Comparison of ENCODE assay signal across 8 cellular contexts in the genomic region with DNA sequence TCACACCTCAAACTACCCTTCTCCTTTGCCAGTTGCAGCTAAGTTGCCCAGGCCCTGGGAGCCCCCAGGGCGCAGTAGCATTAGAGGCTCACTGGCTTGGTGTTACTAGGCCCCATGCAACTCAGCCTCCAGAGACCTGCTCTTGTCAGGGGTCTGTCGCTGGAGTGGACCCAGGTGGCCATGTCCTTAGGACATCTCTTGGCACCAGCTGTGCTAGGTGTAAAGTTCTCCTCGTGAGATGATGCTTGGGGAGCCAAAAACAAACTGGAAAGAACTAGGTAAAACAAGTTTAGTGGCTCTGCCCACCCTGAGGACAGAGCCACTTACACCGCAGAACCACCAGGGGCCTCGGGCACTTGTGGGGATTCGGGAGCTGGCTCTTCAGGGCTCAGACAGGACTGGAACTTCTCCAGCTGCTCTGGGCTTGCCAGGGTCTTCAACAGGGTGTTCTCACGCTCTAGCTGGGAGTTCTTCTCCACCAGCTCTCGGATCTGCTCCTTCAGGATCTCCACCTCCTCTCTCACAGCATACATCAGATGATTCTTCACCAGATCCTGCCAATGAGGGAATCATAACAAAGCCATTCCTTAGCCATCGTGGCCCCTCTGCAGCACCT.
A peak's percentile ranks its signal among the peaks of the same experiment; 100 is the strongest.
DNase-seq lines count a peak whose midpoint lies in the region; ATAC-seq, FAIRE-seq and TF ChIP-seq lines count a peak whose summit lies in the region.
"Had no signal": no experiment of that assay in that cellular context is flagged by ENCODE, and none has a peak within 500 bp of the region (broad histone marks: within the 10 kb centered on the region; RNA-seq: fewer than 3 reads in every experiment).

No MANE protein-coding gene starts in this region.

- H3K36me3 ChIP-seq in Loucy (ENCODE audit: insufficient read depth, low read length) (peaks cover 34% of the 10 kb centered on the region), adipocyte (ENCODE audit: control insufficient read depth, insufficient read depth, low read length, severe bottlenecking) (peaks cover 25% of the 10 kb centered on the region), keratinocyte (ENCODE audit: control insufficient read depth in 2 of 2, extremely low read depth in 1 of 2, insufficient read depth in 2 of 2, low read length in 2 of 2) (peaks cover 0 to 16% of the 10 kb centered on the region in 2 experiments), stomach smooth muscle (ENCODE audit: control insufficient read depth in 2 of 2, insufficient read depth in 2 of 2, low read length in 2 of 2) (peaks cover 13% of the 10 kb centered on the region in 2 donors)

- H3K9me1 ChIP-seq in keratinocyte (ENCODE audit: control insufficient read depth, extremely low read depth, insufficient read depth, low read length) = no peaks in the 10 kb centered on the region

- FAIRE-seq in keratinocyte (lab: Jason Lieb, UNC) = no peak
- FAIRE-seq in GM19239 (lab: Jason Lieb, UNC) = no peak
- FAIRE-seq: endometrium had no signal

- H3K9ac ChIP-seq in Loucy (ENCODE audit: low read depth, low read length, poor library complexity, severe bottlenecking) = peak overlapping the region; percentile 99
- peak overlapping the region; percentile 98 for H3K9ac ChIP-seq in adipocyte (ENCODE audit: low read length)
- H3K9ac ChIP-seq in keratinocyte (ENCODE audit: control insufficient read depth, extremely low read depth, insufficient read depth, low read length) = peak overlapping the region; percentile 90
- H3K9ac ChIP-seq in stomach smooth muscle (ENCODE audit: low read length in 2 of 2) = peak overlapping the region; percentile 92 to 95

- dilution Hi-C loops in keratinocyte (cut with MboI; ENCODE audit: extremely low pct_ligation_motif_present, low sequenced_read_pairs) = no loop called here

- TF ChIP-seq CTCF in Loucy (conservative IDR thresholded peaks at IDR 0.05; ENCODE audit: low read length) (peak; percentile 40), keratinocyte (optimal IDR thresholded peaks at IDR 0.05 in 1 of 3, IDR thresholded peaks at IDR 0.05 in 1 of 3, conservative IDR thresholded peaks at IDR 0.05 in 1 of 3; ENCODE audit: extremely low read depth in 1 of 3, insufficient read depth in 2 of 3, low read length in 3 of 3) (no peak)

- H3K4me2 ChIP-seq in Loucy (ENCODE audit: low read depth, low read length, poor library complexity, severe bottlenecking) (peak overlapping the region; percentile 99), keratinocyte (ENCODE audit: control insufficient read depth, extremely low read depth, insufficient read depth, low read depth, low read length) (peak overlapping the region; percentile 75)

- H3K4me3 ChIP-seq in Loucy (ENCODE audit: low read length, poor library complexity, severe bottlenecking) (peak overlapping the region; percentile 97), adipocyte (ENCODE audit: low read length) (peak overlapping the region; percentile 91), keratinocyte (ENCODE audit: control insufficient read depth in 2 of 3, extremely low read depth in 1 of 3, insufficient read depth in 2 of 3, low read depth in 1 of 3, low read length in 3 of 3) (no peak overlapping the region), stomach smooth muscle (ENCODE audit: low read length in 2 of 2) (peak overlapping the region; percentile 83 to 92)

- peaks cover 19% of the 10 kb centered on the region for H3F3A ChIP-seq in Loucy (ENCODE audit: low read depth)

- H4K20me1 ChIP-seq in Loucy (ENCODE audit: insufficient read depth, low read length, poor library complexity, severe bottlenecking) (peaks cover 33% of the 10 kb centered on the region), keratinocyte (ENCODE audit: control insufficient read depth, extremely low read depth, insufficient read depth, low read length) (no peaks in the 10 kb centered on the region)

- H3K27me3 ChIP-seq in Loucy (ENCODE audit: insufficient read depth, low read length, poor library complexity, severe bottlenecking) (peaks cover 13% of the 10 kb centered on the region), adipocyte (replicated peaks; ENCODE audit: control insufficient read depth, insufficient read depth, low read length) (peaks cover 13% of the 10 kb centered on the region), keratinocyte (ENCODE audit: control insufficient read depth, extremely low read depth, insufficient read depth, low read length) (no peaks in the 10 kb centered on the region), stomach smooth muscle (ENCODE audit: control insufficient read depth in 1 of 2, insufficient read depth in 2 of 2, low read length in 2 of 2) (peaks cover 0 to 15% of the 10 kb centered on the region in 2 donors)

- DNase-seq in adipocyte (ENCODE audit: low read depth) (peak; percentile 45), keratinocyte (ENCODE audit: low read depth, low spot score) (no peak), GM19239 (ENCODE audit: insufficient read length, low spot score) (no peak), hepatic stellate cell (ENCODE audit: low spot score) (no peak)

- H2AFZ ChIP-seq in Loucy (ENCODE audit: low read length) = no peak overlapping the region
- no peak overlapping the region for H2AFZ ChIP-seq in keratinocyte (ENCODE audit: control insufficient read depth, low read length)

- H3K79me2 ChIP-seq in Loucy (ENCODE audit: insufficient read depth, low read length) (peaks cover 54% of the 10 kb centered on the region), keratinocyte (ENCODE audit: control insufficient read depth, insufficient read depth, low read length) (no peaks in the 10 kb centered on the region)

- ATAC-seq in HG03175 (IDR thresholded peaks at IDR 0.05; ENCODE audit: unreplicated experiment) = no peak

- no peaks in the 10 kb centered on the region for H3K9me2 ChIP-seq in Loucy (replicated peaks; ENCODE audit: low read depth, low read length)

- H3K9me3 ChIP-seq in Loucy (ENCODE audit: insufficient read depth, low read depth, low read length) (no peaks in the 10 kb centered on the region), adipocyte (ENCODE audit: control insufficient read depth, low read length) (no peaks in the 10 kb centered on the region), keratinocyte (ENCODE audit: control insufficient read depth, low read depth, low read length) (no peaks in the 10 kb centered on the region), stomach smooth muscle (ENCODE audit: control insufficient read depth in 2 of 2, low read length in 2 of 2) (no peaks in the 10 kb centered on the region)

- peak overlapping the region; percentile 85 for H3K27ac ChIP-seq in keratinocyte (ENCODE audit: control insufficient read depth, insufficient read depth, low read length)
- peak overlapping the region; percentile 97 for H3K27ac ChIP-seq in stomach smooth muscle (ENCODE audit: low read length)

- H3K4me1 ChIP-seq in Loucy (ENCODE audit: insufficient read depth, low read length, poor library complexity, severe bottlenecking) (peaks cover 54% of the 10 kb centered on the region), adipocyte (ENCODE audit: control insufficient read depth, insufficient read depth, low read length) (peaks cover 48% of the 10 kb centered on the region), keratinocyte (ENCODE audit: control insufficient read depth, extremely low read depth, insufficient read depth, low read length) (peaks cover 54% of the 10 kb centered on the region), stomach smooth muscle (ENCODE audit: control insufficient read depth, insufficient read depth, low read length) (peaks cover 56% of the 10 kb centered on the region)

Comparison
In these comparisons a context has a peak if more than half of its experiments do, and no peak if none do; other contexts are left out.
1. H3K4me3 ChIP-seq: peak in Loucy (single experiment), adipocyte (single experiment) and stomach smooth muscle (2 of 2); none in keratinocyte (0 of 3).
2. Peak in every context shown above with its lines, with median percentiles within 50 percentile points of each other: H3K9ac ChIP-seq.